9 cellular contexts compared by ENCODE assay signal in the genomic region with DNA sequence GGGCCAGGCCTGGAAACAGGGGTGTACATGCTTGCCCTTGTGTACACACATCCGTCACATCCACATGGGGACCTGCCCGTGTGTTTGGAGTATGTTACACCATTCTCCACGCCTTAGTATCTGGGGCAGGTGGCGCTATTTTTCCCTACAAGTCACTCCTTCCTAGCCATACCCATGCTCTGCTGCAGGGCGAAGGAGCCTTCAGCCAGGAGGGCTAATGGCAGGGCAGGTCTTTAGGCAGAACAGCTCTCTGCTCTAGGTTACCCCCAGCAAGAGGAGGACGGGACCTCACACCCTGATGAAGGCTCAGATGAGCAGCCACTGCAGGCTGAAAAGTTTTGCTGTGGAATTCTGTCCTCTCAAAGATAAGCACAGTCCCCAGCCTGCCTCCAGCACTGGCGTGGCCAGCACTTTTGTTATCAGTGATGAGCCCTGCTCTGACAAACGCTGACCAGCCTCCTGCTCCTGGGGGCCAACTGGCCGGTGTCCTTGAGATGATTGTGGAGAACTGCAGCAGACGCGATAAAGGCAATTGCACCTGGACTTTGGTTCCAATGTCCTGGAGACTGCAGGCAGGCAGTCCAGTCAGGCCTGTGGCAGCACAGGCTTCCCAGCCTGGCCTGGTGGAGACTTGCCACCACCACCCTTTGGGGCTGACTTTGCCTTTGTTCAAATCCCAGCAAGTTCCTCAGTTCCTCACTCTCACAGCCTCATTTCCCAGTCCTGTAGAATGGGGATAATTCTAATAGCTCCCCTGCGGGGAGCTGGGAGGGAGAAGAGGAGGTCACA. TPM values are rescaled to one million over a fixed set of nuclear protein-coding genes. Genes with fewer than 3 reads are reported as not detected.
DNase-seq lines count a peak whose midpoint lies in the region; ATAC-seq, FAIRE-seq and TF ChIP-seq lines count a peak whose summit lies in the region.
"Had no signal": no experiment of that assay in that cellular context is flagged by ENCODE, and none has a peak within 500 bp of the region (broad histone marks: within the 10 kb centered on the region; RNA-seq: fewer than 3 reads in every experiment).

No MANE protein-coding gene starts in this region.

- no peaks in the 10 kb centered on the region for H3K4me1 ChIP-seq in neural progenitor cell

- H3K9me3 ChIP-seq in neural progenitor cell (ENCODE audit: low read depth), result no peaks in the 10 kb centered on the region

- H3K27me3 Mint-ChIP-seq in neural progenitor cell (ENCODE audit: insufficient read depth, low read depth), result peaks cover 12% of the 10 kb centered on the region

- no peaks in the 10 kb centered on the region for H3K79me2 ChIP-seq in neural progenitor cell (ENCODE audit: low read depth)

- H3K27ac Mint-ChIP-seq in neural progenitor cell, result no peak overlapping the region

- H3F3A ChIP-seq in neural progenitor cell (ENCODE audit: low read depth), result no peaks in the 10 kb centered on the region

- no peak for ATAC-seq in GM19467 (IDR thresholded peaks at IDR 0.05; ENCODE audit: unreplicated experiment)
- ATAC-seq in GM21717 (IDR thresholded peaks at IDR 0.05; ENCODE audit: unreplicated experiment), result no peak
- ATAC-seq in HG03196 (IDR thresholded peaks at IDR 0.05; ENCODE audit: unreplicated experiment), result no peak
- ATAC-seq in GM19035 (IDR thresholded peaks at IDR 0.05; ENCODE audit: unreplicated experiment), result no peak

- no peak overlapping the region for H3K4me3 Mint-ChIP-seq in neural progenitor cell

- no peak overlapping the region for H3K27ac ChIP-seq in neural progenitor cell

- H3K27me3 ChIP-seq in bronchial epithelial cell (ENCODE audit: control insufficient read depth, insufficient read depth, low read length) (no peaks in the 10 kb centered on the region), neural progenitor cell (no peaks in the 10 kb centered on the region)

- peak; percentile 25 for DNase-seq in G401 (ENCODE audit: low spot score)
- peak; percentile 24 for DNase-seq in M059J (ENCODE audit: low read depth)
- DNase-seq in bronchial epithelial cell (ENCODE audit: low read depth), result peak; percentile 43
- DNase-seq in neural progenitor cell (ENCODE audit: low spot score), result peak; percentile 65
- DNase-seq: kidney glomerular epithelial cell had no signal

- H3K36me3 ChIP-seq in bronchial epithelial cell (ENCODE audit: control insufficient read depth, insufficient read depth, low read length) (no peaks in the 10 kb centered on the region), neural progenitor cell (no peaks in the 10 kb centered on the region)

- H3K4me3 ChIP-seq in bronchial epithelial cell (ENCODE audit: low read depth, low read length), result no peak overlapping the region
- H3K4me3 ChIP-seq in neural progenitor cell, result no peak overlapping the region

- peak overlapping the region; percentile 55 for H2AFZ ChIP-seq in neural progenitor cell (replicated peaks)

- peaks cover 2% of the 10 kb centered on the region for H3K9me3 Mint-ChIP-seq in neural progenitor cell

- TF ChIP-seq CTCF in bronchial epithelial cell (IDR thresholded peaks at IDR 0.05; ENCODE audit: insufficient read depth, low read length, severe bottlenecking) (peak; percentile 35), neural progenitor cell (IDR thresholded peaks at IDR 0.05) (peak; percentile 45)

- no peak overlapping the region for H3K9ac ChIP-seq in neural progenitor cell

- in situ Hi-C loops in G401 (cut with HindIII; ENCODE audit: low sequenced_read_pairs), result no loop called here

- no peaks in the 10 kb centered on the region for H3K36me3 Mint-ChIP-seq in neural progenitor cell

- FAIRE-seq in bronchial epithelial cell (lab: Jason Lieb, UNC), result no peak

- no peak overlapping the region for H3K4me2 ChIP-seq in neural progenitor cell

- H3K4me1 Mint-ChIP-seq in neural progenitor cell, result peaks cover 3% of the 10 kb centered on the region

- H4K20me1 ChIP-seq in neural progenitor cell (ENCODE audit: low read depth), result no peaks in the 10 kb centered on the region

RNA-seq across cellular contexts. Expression of gene PIGZ, which starts 19.8 kb away (rescaled TPM):
- not detected in 2 replicates for total RNA-seq in G401 (2014; rRNA removed; shearing (Covaris generic))
- total RNA-seq in M059J (2014; rRNA removed; shearing (Covaris generic)), result 1.7 and 1.9 TPM in 2 replicates
- total RNA-seq in bronchial epithelial cell (1.6 and 1.7 TPM in 2 replicates), neural progenitor cell (ENCODE audit: low replicate concordance) (1.2 TPM in 1 of 2 replicates, not detected in the other)

RNA-seq across cellular contexts. Expression of gene MELTF, which starts 41.2 kb away (rescaled TPM):
- total RNA-seq in G401 (2014; rRNA removed; shearing (Covaris generic)), result 19.3 and 19.7 TPM in 2 replicates
- total RNA-seq in M059J (2014; rRNA removed; shearing (Covaris generic)), result 4.2 and 8.9 TPM in 2 replicates
- total RNA-seq in bronchial epithelial cell (2.1 and 4.6 TPM in 2 replicates), neural progenitor cell (ENCODE audit: low replicate concordance) (0.28 and 4.2 TPM in 2 replicates)

RNA-seq across cellular contexts. Expression of gene NCBP2, which starts 46.1 kb away (rescaled TPM):
- 33.1 and 34.6 TPM in 2 replicates for total RNA-seq in G401 (2014; rRNA removed; shearing (Covaris generic))
- 62.5 and 95.5 TPM in 2 replicates for total RNA-seq in M059J (2014; rRNA removed; shearing (Covaris generic))
- 78.7 and 94.0 TPM in 2 replicates for total RNA-seq in bronchial epithelial cell
- 68.4 and 80.8 TPM in 2 replicates for total RNA-seq in neural progenitor cell (ENCODE audit: low replicate concordance)
